1 cellular context compared by ENCODE assay signal in genomic region chr16:84528317-84528716, GRCh38.
TF ChIP-seq lines count a peak whose summit lies in the region.

No MANE protein-coding gene starts in this region.

TF ChIP-seq in K562, 482 proteins besides CTCF, POLR2A, EP300 and RAD21:
- TF ChIP-seq ZBTB33 (CRISPR knock-in tag; IDR thresholded peaks at IDR 0.05) (peak; percentile 79), USF2 (CRISPR knock-in tag; IDR thresholded peaks at IDR 0.05) (no peak), PATZ1 (CRISPR knock-in tag; IDR thresholded peaks at IDR 0.05; ENCODE audit: borderline replicate concordance) (no peak)
